ENCODE assay signal across 22 cellular contexts in the genomic region with DNA sequence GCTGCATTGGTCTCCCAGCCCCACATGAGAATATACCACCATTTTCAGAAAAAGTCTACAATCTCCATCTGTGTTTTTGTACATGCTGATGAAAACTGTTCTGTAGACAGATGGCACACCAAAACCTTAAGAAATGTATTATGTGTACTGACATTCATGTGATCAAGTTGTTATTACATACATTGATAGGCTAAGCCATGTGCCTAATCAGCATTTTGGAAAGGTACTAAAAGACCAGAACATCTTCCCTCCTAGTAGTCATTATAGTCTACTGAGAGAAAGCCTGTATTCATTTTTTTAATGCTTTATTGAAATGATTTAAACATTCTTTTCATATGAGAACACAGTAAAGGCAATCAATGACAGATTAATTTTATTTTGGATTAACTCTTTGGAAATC. TPM values are rescaled to one million over a fixed set of nuclear protein-coding genes. Genes with fewer than 3 reads are reported as not detected.
DNase-seq lines count a peak whose midpoint lies in the region; ATAC-seq, FAIRE-seq and TF ChIP-seq lines count a peak whose summit lies in the region.
"Had no signal": no experiment of that assay in that cellular context is flagged by ENCODE, and none has a peak within 500 bp of the region (broad histone marks: within the 10 kb centered on the region; RNA-seq: fewer than 3 reads in every experiment).

No MANE protein-coding gene starts in this region.

- H3K27ac Mint-ChIP-seq in neural progenitor cell, result no peak overlapping the region
- H3K27ac Mint-ChIP-seq: CD4-positive, alpha-beta memory T cell had no signal

- FAIRE-seq in HepG2 (lab: Jason Lieb, UNC), result no peak
- FAIRE-seq: A204.1, G401.6, GM12892, H1 had no signal

- H3K9me3 Mint-ChIP-seq in neural progenitor cell, result no peaks in the 10 kb centered on the region
- H3K9me3 Mint-ChIP-seq: CD4-positive, alpha-beta memory T cell had no signal

- H3K79me2 ChIP-seq in HepG2 (ENCODE audit: insufficient read depth, low read length) (no peaks in the 10 kb centered on the region), neural progenitor cell (ENCODE audit: low read depth) (no peaks in the 10 kb centered on the region)

- POLR2A ChIA-PET in HepG2 (lab: Yijun Ruan, JAX), result no interaction called here

- BruUV-seq in HepG2 (replicated peaks; lab: Mats Ljungman, UMichigan), result no TSS peak

- no peak for ATAC-seq in HepG2
- ATAC-seq in right lobe of liver, result no peak

- no peak overlapping the region for H3K27ac ChIP-seq in HepG2 (ENCODE audit: extremely low read length, insufficient read depth, low read length)
- H3K27ac ChIP-seq in right lobe of liver, result no peak overlapping the region
- no peak overlapping the region for H3K27ac ChIP-seq in neural progenitor cell
- H3K27ac ChIP-seq: 22Rv1; BLaER1 treated with 17β-estradiol and CSF1 and Interleukin-3, amounts not matched to agents 10 nM and 100 nM had no signal

- DNase-seq in HepG2 (ENCODE audit: low spot score) (no peak), right lobe of liver (no peak), neural progenitor cell (ENCODE audit: low spot score) (no peak), G401 (ENCODE audit: low spot score) (no peak)
- DNase-seq in activated T-cell treated with anti-CD3 and anti-CD28 coated beads, Interleukin-2, amount 50 U/mL, for 48 hours, result no peak
- DNase-seq: ACHN; AML-193; BE2C; Calu3; CD4-positive, alpha-beta memory T cell; COR-L47; DMS53; DMS79 treated with DMSO at 0.1 percent for 48 hours; H7; HCEC 1CT had no signal

- peaks cover 10% of the 10 kb centered on the region for H3K4me1 Mint-ChIP-seq in neural progenitor cell
- H3K4me1 Mint-ChIP-seq: CD4-positive, alpha-beta memory T cell had no signal

- no peak overlapping the region for H3K4me2 ChIP-seq in HepG2 (ENCODE audit: low read depth, low read length)
- no peak overlapping the region for H3K4me2 ChIP-seq in neural progenitor cell
- H3K4me2 ChIP-seq: BLaER1 treated with 17β-estradiol and CSF1 and Interleukin-3, amounts not matched to agents 10 nM and 100 nM had no signal

- in situ Hi-C loops in HepG2 (cut with HindIII; ENCODE audit: extremely low pct_ligation_motif_present, low pct_unique_long_range_greater_than_20kb), result no loop called here
- in situ Hi-C loops in G401 (cut with HindIII; ENCODE audit: low sequenced_read_pairs), result no loop called here

- H3K9me3 ChIP-seq in HepG2 (ENCODE audit: low read length), result no peaks in the 10 kb centered on the region
- H3K9me3 ChIP-seq in right lobe of liver, result no peaks in the 10 kb centered on the region
- H3K9me3 ChIP-seq in neural progenitor cell (ENCODE audit: low read depth), result no peaks in the 10 kb centered on the region
- H3K9me3 ChIP-seq: BE2C; BLaER1 treated with 17β-estradiol and CSF1 and Interleukin-3, amounts not matched to agents 10 nM and 100 nM had no signal

- H3K27me3 ChIP-seq in HepG2 (ENCODE audit: control insufficient read depth in 1 of 2, insufficient read depth in 2 of 2, low read length in 2 of 2) (0 out of 5 replicates have a peak, but pooled peaks cover 0 to 1% of the 10 kb centered on the region in 2 experiments), right lobe of liver (no peaks in the 10 kb centered on the region), neural progenitor cell (no peaks in the 10 kb centered on the region)
- H3K27me3 ChIP-seq: BE2C; BLaER1 treated with 17β-estradiol and CSF1 and Interleukin-3, amounts not matched to agents 10 nM and 100 nM had no signal

- no peak overlapping the region for H3K4me3 Mint-ChIP-seq in neural progenitor cell
- H3K4me3 Mint-ChIP-seq: CD4-positive, alpha-beta memory T cell had no signal

- TF ChIP-seq EP300 in HepG2 (IDR thresholded peaks at IDR 0.05; ENCODE audit: low read depth in 2 of 2, low read length in 2 of 2), result no peak
- TF ChIP-seq EP300 in HepG2 (CRISPR knock-in tag; IDR thresholded peaks at IDR 0.05; ENCODE audit: borderline replicate concordance), result no peak

- intact Hi-C loops in HepG2 (cut with micrococcal nuclease; ENCODE audit: unreplicated experiment) (no loop called here), right lobe of liver (cut with DNase I) (no loop called here)

- CTCF ChIA-PET in HepG2 (lab: Yijun Ruan, JAX; ENCODE audit: low intra/inter-chr PET ratio, low total read pairs), result no interaction called here

- no peak overlapping the region for H3K4me3 ChIP-seq in HepG2 (replicated peaks in 1 of 3; ENCODE audit: insufficient read depth in 1 of 3, low read depth in 2 of 3, low read length in 3 of 3)
- no peak overlapping the region for H3K4me3 ChIP-seq in right lobe of liver
- H3K4me3 ChIP-seq in neural progenitor cell, result no peak overlapping the region
- H3K4me3 ChIP-seq: BLaER1 treated with 17β-estradiol and CSF1 and Interleukin-3, amounts not matched to agents 10 nM and 100 nM had no signal

- no peak for TF ChIP-seq RAD21 in HepG2 (CRISPR knock-in tag; IDR thresholded peaks at IDR 0.05)

- no peaks in the 10 kb centered on the region for H3F3A ChIP-seq in neural progenitor cell (ENCODE audit: low read depth)

- H3K4me1 ChIP-seq in HepG2 (ENCODE audit: insufficient read depth, low read length) (no peaks in the 10 kb centered on the region), right lobe of liver (no peaks in the 10 kb centered on the region), neural progenitor cell (peaks cover 1% of the 10 kb centered on the region)
- H3K4me1 ChIP-seq: BE2C; BLaER1 treated with 17β-estradiol and CSF1 and Interleukin-3, amounts not matched to agents 10 nM and 100 nM had no signal

- TF ChIP-seq POLR2A in HepG2 (IDR thresholded peaks at IDR 0.05; ENCODE audit: insufficient read depth in 1 of 2, low read depth in 2 of 2, low read length in 2 of 2) (no peak), right lobe of liver (IDR thresholded peaks at IDR 0.05) (no peak)

- no peaks in the 10 kb centered on the region for H3K36me3 ChIP-seq in HepG2 (replicated peaks in 1 of 2; ENCODE audit: control insufficient read depth in 1 of 2, insufficient read depth in 2 of 2, low read length in 2 of 2)
- no peaks in the 10 kb centered on the region for H3K36me3 ChIP-seq in right lobe of liver
- H3K36me3 ChIP-seq in neural progenitor cell, result no peaks in the 10 kb centered on the region
- H3K36me3 ChIP-seq: BE2C; BLaER1 treated with 17β-estradiol and CSF1 and Interleukin-3, amounts not matched to agents 10 nM and 100 nM had no signal

- peaks cover 3% of the 10 kb centered on the region for H3K27me3 Mint-ChIP-seq in neural progenitor cell (ENCODE audit: insufficient read depth, low read depth)

- H4K20me1 ChIP-seq in HepG2 (ENCODE audit: insufficient read depth, low read length), result no peaks in the 10 kb centered on the region
- no peaks in the 10 kb centered on the region for H4K20me1 ChIP-seq in neural progenitor cell (ENCODE audit: low read depth)
- H4K20me1 ChIP-seq: BLaER1 treated with 17β-estradiol and CSF1 and Interleukin-3, amounts not matched to agents 10 nM and 100 nM had no signal

- no peak for TF ChIP-seq CTCF in HepG2 (CRISPR knock-in tag; IDR thresholded peaks at IDR 0.05)
- TF ChIP-seq CTCF in right lobe of liver (IDR thresholded peaks at IDR 0.05), result no peak
- TF ChIP-seq CTCF in neural progenitor cell (IDR thresholded peaks at IDR 0.05), result no peak

- H3K9ac ChIP-seq in HepG2 (ENCODE audit: insufficient read depth, low read depth, low read length) (no peak overlapping the region), neural progenitor cell (no peak overlapping the region)
- H3K9ac ChIP-seq: BLaER1 treated with 17β-estradiol and CSF1 and Interleukin-3, amounts not matched to agents 10 nM and 100 nM had no signal

- H2AFZ ChIP-seq in HepG2 (ENCODE audit: low read length) (no peak overlapping the region), neural progenitor cell (replicated peaks) (peak overlapping the region; percentile 67)

- no peaks in the 10 kb centered on the region for H3K36me3 Mint-ChIP-seq in neural progenitor cell
- H3K36me3 Mint-ChIP-seq: CD4-positive, alpha-beta memory T cell had no signal

RNA-seq across cellular contexts. Expression of gene CRYGA, which starts 1.7 kb away (rescaled TPM):
- total RNA-seq in HepG2 (2016; rRNA removed; fragmentation: Illumina TruSeq; extraction: Trizol) (not detected in 2 replicates), right lobe of liver (not detected), neural progenitor cell (ENCODE audit: low replicate concordance) (not detected in 2 replicates)
- not detected in 2 replicates for total RNA-seq in HepG2 (2016; cell fraction: cytosol; rRNA removed; fragmentation: Illumina TruSeq; extraction: Trizol; ENCODE audit: low read depth)
- not detected in 2 replicates for total RNA-seq in HepG2 (2016; cell fraction: insoluble cytoplasmic fraction; rRNA removed; fragmentation: Illumina TruSeq; extraction: Trizol)
- not detected in 2 replicates for total RNA-seq in HepG2 (2016; cell fraction: membrane; rRNA removed; fragmentation: Illumina TruSeq; extraction: Trizol)
- total RNA-seq in HepG2 (2016; cell fraction: nucleus; rRNA removed; fragmentation: Illumina TruSeq; extraction: Trizol), result not detected in 2 replicates
- not detected in 2 replicates for polyA plus RNA-seq in HepG2 (2011; rRNA removed)
- polyA plus RNA-seq in HepG2 (2011; cell fraction: cytosol; rRNA removed), result not detected in 2 replicates
- polyA plus RNA-seq in HepG2 (2011; cell fraction: nucleus; rRNA removed), result not detected in 2 replicates
- polyA plus RNA-seq in HepG2 (2012), result not detected in 2 replicates
- polyA plus RNA-seq in HepG2 (2016; cell fraction: cytosol; fragmentation: Illumina TruSeq; extraction: Trizol; ENCODE audit: low read depth), result not detected in 2 replicates
- not detected in 2 replicates for polyA plus RNA-seq in HepG2 (2016; cell fraction: insoluble cytoplasmic fraction; fragmentation: Illumina TruSeq; extraction: Trizol; ENCODE audit: low read depth)
- not detected in 2 replicates for polyA plus RNA-seq in HepG2 (2016; cell fraction: membrane; fragmentation: Illumina TruSeq; extraction: Trizol; ENCODE audit: low read depth)
- not detected in 2 replicates for polyA plus RNA-seq in HepG2 (2016; cell fraction: nucleus; fragmentation: Illumina TruSeq; extraction: Trizol; ENCODE audit: insufficient read depth, low read depth)
- polyA minus RNA-seq in HepG2 (2011; rRNA and poly(A)+ RNA removed; ENCODE audit: low replicate concordance), result not detected in 2 replicates
- polyA minus RNA-seq in HepG2 (2011; cell fraction: cytosol; rRNA and poly(A)+ RNA removed), result not detected in 2 replicates
- not detected in 2 replicates for polyA minus RNA-seq in HepG2 (2011; cell fraction: nucleus; rRNA and poly(A)+ RNA removed)
- not detected in 2 replicates for total RNA-seq in G401 (2014; rRNA removed; shearing (Covaris generic))
- total RNA-seq: Calu3; CD4-positive, alpha-beta memory T cell; Daoy; H1; H7 had no signal
- polyA plus RNA-seq: CD4-positive, alpha-beta memory T cell; H1 had no signal

RNA-seq across cellular contexts. Expression of gene CRYGB, which starts 19.1 kb away (rescaled TPM):
- total RNA-seq in HepG2 (2016; rRNA removed; fragmentation: Illumina TruSeq; extraction: Trizol) (not detected in 2 replicates), right lobe of liver (not detected), neural progenitor cell (ENCODE audit: low replicate concordance) (0.65 TPM in 1 of 2 replicates, not detected in the other)
- not detected in 2 replicates for total RNA-seq in HepG2 (2016; cell fraction: cytosol; rRNA removed; fragmentation: Illumina TruSeq; extraction: Trizol; ENCODE audit: low read depth)
- not detected in 2 replicates for total RNA-seq in HepG2 (2016; cell fraction: insoluble cytoplasmic fraction; rRNA removed; fragmentation: Illumina TruSeq; extraction: Trizol)
- total RNA-seq in HepG2 (2016; cell fraction: membrane; rRNA removed; fragmentation: Illumina TruSeq; extraction: Trizol), result not detected in 2 replicates
- not detected in 2 replicates for total RNA-seq in HepG2 (2016; cell fraction: nucleus; rRNA removed; fragmentation: Illumina TruSeq; extraction: Trizol)
- not detected in 2 replicates for polyA plus RNA-seq in HepG2 (2011; rRNA removed)
- not detected in 2 replicates for polyA plus RNA-seq in HepG2 (2011; cell fraction: cytosol; rRNA removed)
- polyA plus RNA-seq in HepG2 (2011; cell fraction: nucleus; rRNA removed), result not detected in 2 replicates
- polyA plus RNA-seq in HepG2 (2012), result not detected in 2 replicates
- not detected in 2 replicates for polyA plus RNA-seq in HepG2 (2016; cell fraction: cytosol; fragmentation: Illumina TruSeq; extraction: Trizol; ENCODE audit: low read depth)
- not detected in 2 replicates for polyA plus RNA-seq in HepG2 (2016; cell fraction: insoluble cytoplasmic fraction; fragmentation: Illumina TruSeq; extraction: Trizol; ENCODE audit: low read depth)
- polyA plus RNA-seq in HepG2 (2016; cell fraction: membrane; fragmentation: Illumina TruSeq; extraction: Trizol; ENCODE audit: low read depth), result not detected in 2 replicates
- not detected in 2 replicates for polyA plus RNA-seq in HepG2 (2016; cell fraction: nucleus; fragmentation: Illumina TruSeq; extraction: Trizol; ENCODE audit: insufficient read depth, low read depth)
- polyA minus RNA-seq in HepG2 (2011; rRNA and poly(A)+ RNA removed; ENCODE audit: low replicate concordance), result not detected in 2 replicates
- polyA minus RNA-seq in HepG2 (2011; cell fraction: cytosol; rRNA and poly(A)+ RNA removed), result not detected in 2 replicates
- not detected in 2 replicates for polyA minus RNA-seq in HepG2 (2011; cell fraction: nucleus; rRNA and poly(A)+ RNA removed)
- total RNA-seq in G401 (2014; rRNA removed; shearing (Covaris generic)), result not detected in 2 replicates
- total RNA-seq: Calu3; CD4-positive, alpha-beta memory T cell; Daoy; H1 had no signal
- polyA plus RNA-seq: CD4-positive, alpha-beta memory T cell had no signal

RNA-seq across cellular contexts. Expression of gene C2orf80, which starts 24.8 kb away (rescaled TPM):
- not detected in 2 replicates for total RNA-seq in HepG2 (2016; rRNA removed; fragmentation: Illumina TruSeq; extraction: Trizol)
- total RNA-seq in HepG2 (2016; cell fraction: cytosol; rRNA removed; fragmentation: Illumina TruSeq; extraction: Trizol; ENCODE audit: low read depth), result not detected in 2 replicates
- not detected in 2 replicates for total RNA-seq in HepG2 (2016; cell fraction: insoluble cytoplasmic fraction; rRNA removed; fragmentation: Illumina TruSeq; extraction: Trizol)
- total RNA-seq in HepG2 (2016; cell fraction: membrane; rRNA removed; fragmentation: Illumina TruSeq; extraction: Trizol), result not detected in 2 replicates
- not detected in 2 replicates for total RNA-seq in HepG2 (2016; cell fraction: nucleus; rRNA removed; fragmentation: Illumina TruSeq; extraction: Trizol)
- not detected in 2 replicates for polyA plus RNA-seq in HepG2 (2011; rRNA removed)
- not detected in 2 replicates for polyA plus RNA-seq in HepG2 (2011; cell fraction: cytosol; rRNA removed)
- not detected in 2 replicates for polyA plus RNA-seq in HepG2 (2011; cell fraction: nucleus; rRNA removed)
- polyA plus RNA-seq in HepG2 (2012), result not detected in 2 replicates
- not detected in 2 replicates for polyA plus RNA-seq in HepG2 (2016; cell fraction: cytosol; fragmentation: Illumina TruSeq; extraction: Trizol; ENCODE audit: low read depth)
- not detected in 2 replicates for polyA plus RNA-seq in HepG2 (2016; cell fraction: insoluble cytoplasmic fraction; fragmentation: Illumina TruSeq; extraction: Trizol; ENCODE audit: low read depth)
- polyA plus RNA-seq in HepG2 (2016; cell fraction: membrane; fragmentation: Illumina TruSeq; extraction: Trizol; ENCODE audit: low read depth), result not detected in 2 replicates
- not detected in 2 replicates for polyA plus RNA-seq in HepG2 (2016; cell fraction: nucleus; fragmentation: Illumina TruSeq; extraction: Trizol; ENCODE audit: insufficient read depth, low read depth)
- polyA minus RNA-seq in HepG2 (2011; rRNA and poly(A)+ RNA removed; ENCODE audit: low replicate concordance), result not detected in 2 replicates
- polyA minus RNA-seq in HepG2 (2011; cell fraction: cytosol; rRNA and poly(A)+ RNA removed), result not detected in 2 replicates
- not detected in 2 replicates for polyA minus RNA-seq in HepG2 (2011; cell fraction: nucleus; rRNA and poly(A)+ RNA removed)
- not detected for total RNA-seq in right lobe of liver
- total RNA-seq in neural progenitor cell (ENCODE audit: low replicate concordance), result 0.81 TPM in 1 of 2 replicates, not detected in the other
- 7.4 and 30.2 TPM in 2 replicates for total RNA-seq in G401 (2014; rRNA removed; shearing (Covaris generic))
- total RNA-seq: Calu3; CD4-positive, alpha-beta memory T cell; Daoy had no signal
- polyA plus RNA-seq: CD4-positive, alpha-beta memory T cell had no signal

RNA-seq across cellular contexts. Expression of gene CRYGC, which starts 35.4 kb away (rescaled TPM):
- total RNA-seq in HepG2 (2016; rRNA removed; fragmentation: Illumina TruSeq; extraction: Trizol) (0.27 TPM in 1 of 2 replicates, not detected in the other), right lobe of liver (not detected), neural progenitor cell (ENCODE audit: low replicate concordance) (not detected in 2 replicates)
- total RNA-seq in HepG2 (2016; cell fraction: cytosol; rRNA removed; fragmentation: Illumina TruSeq; extraction: Trizol; ENCODE audit: low read depth), result 0.44 TPM in 1 of 2 replicates, not detected in the other
- total RNA-seq in HepG2 (2016; cell fraction: insoluble cytoplasmic fraction; rRNA removed; fragmentation: Illumina TruSeq; extraction: Trizol), result 0.35 TPM in 1 of 2 replicates, not detected in the other
- total RNA-seq in HepG2 (2016; cell fraction: membrane; rRNA removed; fragmentation: Illumina TruSeq; extraction: Trizol), result 0.45 and 0.96 TPM in 2 replicates
- not detected in 2 replicates for total RNA-seq in HepG2 (2016; cell fraction: nucleus; rRNA removed; fragmentation: Illumina TruSeq; extraction: Trizol)
- 0.20 and 0.21 TPM in 2 replicates for polyA plus RNA-seq in HepG2 (2011; rRNA removed)
- not detected in 2 replicates for polyA plus RNA-seq in HepG2 (2011; cell fraction: cytosol; rRNA removed)
- not detected in 2 replicates for polyA plus RNA-seq in HepG2 (2011; cell fraction: nucleus; rRNA removed)
- polyA plus RNA-seq in HepG2 (2012), result not detected in 2 replicates
- polyA plus RNA-seq in HepG2 (2016; cell fraction: cytosol; fragmentation: Illumina TruSeq; extraction: Trizol; ENCODE audit: low read depth), result 0.24 TPM in 1 of 2 replicates, not detected in the other
- not detected in 2 replicates for polyA plus RNA-seq in HepG2 (2016; cell fraction: insoluble cytoplasmic fraction; fragmentation: Illumina TruSeq; extraction: Trizol; ENCODE audit: low read depth)
- polyA plus RNA-seq in HepG2 (2016; cell fraction: membrane; fragmentation: Illumina TruSeq; extraction: Trizol; ENCODE audit: low read depth), result 0.58 and 0.71 TPM in 2 replicates
- not detected in 2 replicates for polyA plus RNA-seq in HepG2 (2016; cell fraction: nucleus; fragmentation: Illumina TruSeq; extraction: Trizol; ENCODE audit: insufficient read depth, low read depth)
- not detected in 2 replicates for polyA minus RNA-seq in HepG2 (2011; rRNA and poly(A)+ RNA removed; ENCODE audit: low replicate concordance)
- not detected in 2 replicates for polyA minus RNA-seq in HepG2 (2011; cell fraction: cytosol; rRNA and poly(A)+ RNA removed)
- not detected in 2 replicates for polyA minus RNA-seq in HepG2 (2011; cell fraction: nucleus; rRNA and poly(A)+ RNA removed)
- 7.2 and 9.0 TPM in 2 replicates for total RNA-seq in G401 (2014; rRNA removed; shearing (Covaris generic))
- total RNA-seq: Calu3; CD4-positive, alpha-beta memory T cell; Daoy; H1; H7 had no signal
- polyA plus RNA-seq: CD4-positive, alpha-beta memory T cell; H1 had no signal

RNA-seq across cellular contexts. Expression of gene CRYGD, which starts 40.7 kb away (rescaled TPM):
- total RNA-seq in HepG2 (2016; rRNA removed; fragmentation: Illumina TruSeq; extraction: Trizol) (not detected in 2 replicates), right lobe of liver (not detected), neural progenitor cell (ENCODE audit: low replicate concordance) (not detected in 2 replicates)
- total RNA-seq in HepG2 (2016; cell fraction: cytosol; rRNA removed; fragmentation: Illumina TruSeq; extraction: Trizol; ENCODE audit: low read depth), result not detected in 2 replicates
- not detected in 2 replicates for total RNA-seq in HepG2 (2016; cell fraction: insoluble cytoplasmic fraction; rRNA removed; fragmentation: Illumina TruSeq; extraction: Trizol)
- total RNA-seq in HepG2 (2016; cell fraction: membrane; rRNA removed; fragmentation: Illumina TruSeq; extraction: Trizol), result not detected in 2 replicates
- not detected in 2 replicates for total RNA-seq in HepG2 (2016; cell fraction: nucleus; rRNA removed; fragmentation: Illumina TruSeq; extraction: Trizol)
- polyA plus RNA-seq in HepG2 (2011; rRNA removed), result not detected in 2 replicates
- not detected in 2 replicates for polyA plus RNA-seq in HepG2 (2011; cell fraction: cytosol; rRNA removed)
- polyA plus RNA-seq in HepG2 (2011; cell fraction: nucleus; rRNA removed), result not detected in 2 replicates
- polyA plus RNA-seq in HepG2 (2012), result not detected in 2 replicates
- polyA plus RNA-seq in HepG2 (2016; cell fraction: cytosol; fragmentation: Illumina TruSeq; extraction: Trizol; ENCODE audit: low read depth), result not detected in 2 replicates
- polyA plus RNA-seq in HepG2 (2016; cell fraction: insoluble cytoplasmic fraction; fragmentation: Illumina TruSeq; extraction: Trizol; ENCODE audit: low read depth), result not detected in 2 replicates
- not detected in 2 replicates for polyA plus RNA-seq in HepG2 (2016; cell fraction: membrane; fragmentation: Illumina TruSeq; extraction: Trizol; ENCODE audit: low read depth)
- polyA plus RNA-seq in HepG2 (2016; cell fraction: nucleus; fragmentation: Illumina TruSeq; extraction: Trizol; ENCODE audit: insufficient read depth, low read depth), result not detected in 2 replicates
- polyA minus RNA-seq in HepG2 (2011; rRNA and poly(A)+ RNA removed; ENCODE audit: low replicate concordance), result not detected in 2 replicates
- polyA minus RNA-seq in HepG2 (2011; cell fraction: cytosol; rRNA and poly(A)+ RNA removed), result not detected in 2 replicates
- not detected in 2 replicates for polyA minus RNA-seq in HepG2 (2011; cell fraction: nucleus; rRNA and poly(A)+ RNA removed)
- total RNA-seq in G401 (2014; rRNA removed; shearing (Covaris generic)), result not detected in 2 replicates
- total RNA-seq: Calu3; CD4-positive, alpha-beta memory T cell; Daoy had no signal
- polyA plus RNA-seq: CD4-positive, alpha-beta memory T cell had no signal
